ENCODE assay signal across 8 cellular contexts in genomic region chr11:19951558-19952083, GRCh38.
DNase-seq lines count a peak whose midpoint lies in the region; ATAC-seq, FAIRE-seq and TF ChIP-seq lines count a peak whose summit lies in the region.

No MANE protein-coding gene starts in this region.

- 6 to 21% methylated on average over 2 to 5 of the region's 5 CpGs for WGBS in mesodermal cell (ENCODE audit: insufficient coverage in 2 of 2), 2 experiments

- FAIRE-seq in RCC 7860 (lab: Jason Lieb, UNC) = peak; percentile 52

- no peaks in the 10 kb centered on the region for H3K9me3 ChIP-seq in mesodermal cell (ENCODE audit: control insufficient read depth, low read length)

- H3K4me3 ChIP-seq in Jurkat, Clone E6-1 (ENCODE audit: low read length) = no peak overlapping the region
- H3K4me3 ChIP-seq in mesodermal cell (ENCODE audit: extremely low read depth, insufficient read depth, low read length, poor library complexity, severe bottlenecking) = no peak overlapping the region

- peak; percentile 82 for TF ChIP-seq CTCF in 22Rv1 (IDR thresholded peaks at IDR 0.05)

- DNase-seq in ELF-1 (ENCODE audit: low read depth, low spot score) = peak; percentile 60
- peak; percentile 26 for DNase-seq in Jurkat, Clone E6-1 (ENCODE audit: low read depth, low spot score)
- DNase-seq in RCC 7860 (ENCODE audit: low spot score) = peak; percentile 26
- DNase-seq in dermis blood vessel endothelial cell = peak; percentile 82
- DNase-seq in stimulated activated CD4-positive, alpha-beta T cell treated with anti-CD3 and anti-CD28 coated beads, Interleukin-4, amount 100 ng/mL, for 4 hours = no peak

- peaks cover 13% of the 10 kb centered on the region for H3K36me3 ChIP-seq in mesodermal cell (ENCODE audit: control insufficient read depth, insufficient read depth, low read length)

- H3K27ac ChIP-seq in 22Rv1 (no peak overlapping the region), mesodermal cell (ENCODE audit: low read depth, low read length, severe bottlenecking) (peak overlapping the region; percentile 73)

- H3K4me1 ChIP-seq in mesodermal cell (ENCODE audit: control insufficient read depth, insufficient read depth, low read length, poor library complexity, severe bottlenecking) = peaks cover 31% of the 10 kb centered on the region

- ATAC-seq in GM21825 (IDR thresholded peaks at IDR 0.05; ENCODE audit: unreplicated experiment) = peak; percentile 92

Comparison
In these comparisons a context has a peak if more than half of its experiments do, and no peak if none do; other contexts are left out.
1. DNase-seq: peak in ELF-1 (single experiment), Jurkat, Clone E6-1 (single experiment), RCC 7860 (single experiment) and dermis blood vessel endothelial cell (single experiment); none in stimulated activated CD4-positive, alpha-beta T cell treated with anti-CD3 and anti-CD28 coated beads, Interleukin-4, amount 100 ng/mL, for 4 hours (0 of 2).